In the genomic region with DNA sequence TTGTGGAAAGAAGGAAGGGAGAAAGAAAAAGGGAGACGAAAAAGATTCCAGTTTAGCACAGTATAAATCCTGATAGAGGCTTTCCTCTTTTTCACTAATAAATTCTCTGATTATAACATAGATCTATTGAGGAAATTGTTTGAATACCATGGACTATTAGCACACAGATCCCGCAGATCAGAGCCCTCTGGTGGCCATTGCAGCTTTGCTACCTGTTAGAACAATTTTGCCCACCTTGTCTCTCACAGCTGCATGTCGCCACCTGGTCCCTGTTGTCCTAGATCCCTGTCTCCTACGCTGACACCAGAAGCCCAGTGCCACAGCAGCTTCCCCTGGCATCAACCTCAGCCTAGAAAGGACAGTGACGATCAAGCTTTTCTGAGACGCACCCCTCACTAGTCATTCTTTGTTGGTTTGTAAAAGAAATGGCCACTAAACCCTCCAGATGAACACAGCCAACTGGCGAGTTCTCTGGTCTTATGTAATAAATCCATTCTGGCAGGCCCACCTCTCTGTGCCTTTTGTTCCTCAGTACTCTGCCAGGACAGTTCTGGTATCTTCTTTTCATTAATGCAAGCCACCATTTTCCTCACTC, we compare ENCODE assay signal across 9 cellular contexts. TPM values are rescaled to one million over a fixed set of nuclear protein-coding genes. Genes with fewer than 3 reads are reported as not detected.
DNase-seq lines count a peak whose midpoint lies in the region; ATAC-seq and TF ChIP-seq lines count a peak whose summit lies in the region.
"Had no signal": no experiment of that assay in that cellular context is flagged by ENCODE, and none has a peak within 500 bp of the region (broad histone marks: within the 10 kb centered on the region; RNA-seq: fewer than 3 reads in every experiment).

No MANE protein-coding gene starts in this region.

- TF ChIP-seq CTCF in HFF-Myc (IDR thresholded peaks at IDR 0.05; ENCODE audit: low read depth, low read length, missing control alignments), result peak; percentile 63

- DNase-seq in EL, result peak; percentile 4
- no peak for DNase-seq in HFF-Myc (ENCODE audit: extremely low read depth, low read depth)
- DNase-seq in SHP77 treated with DMSO at 0.1 percent for 48 hours (lab: John Stamatoyannopoulos, UW), result peak; percentile 38
- no peak for DNase-seq in left lobe of liver (ENCODE audit: low spot score)
- DNase-seq in T-helper 2 cell treated with Interferon-gamma antibody and Interleukin-4, amounts not matched to agents 5 μg/mL and 100 μg/mL, for 36 hours (ENCODE audit: low spot score), result no peak
- DNase-seq in H4 (ENCODE audit: low spot score), result no peak

- H3K27me3 Mint-ChIP-seq in T-helper 2 cell treated with Interferon-gamma antibody and Interleukin-4, amounts not matched to agents 5 μg/mL and 100 μg/mL, for 36 hours (ENCODE audit: low read depth), result peaks cover 3% of the 10 kb centered on the region

- no peak overlapping the region for H3K4me3 ChIP-seq in HFF-Myc (replicated peaks; ENCODE audit: low read depth, low read length)

- H3K27ac Mint-ChIP-seq in T-helper 2 cell treated with Interferon-gamma antibody and Interleukin-4, amounts not matched to agents 5 μg/mL and 100 μg/mL, for 36 hours, result no peak overlapping the region

- no peaks in the 10 kb centered on the region for H3K9me3 Mint-ChIP-seq in T-helper 2 cell treated with Interferon-gamma antibody and Interleukin-4, amounts not matched to agents 5 μg/mL and 100 μg/mL, for 36 hours

- H3K36me3 Mint-ChIP-seq in T-helper 2 cell treated with Interferon-gamma antibody and Interleukin-4, amounts not matched to agents 5 μg/mL and 100 μg/mL, for 36 hours (ENCODE audit: low read depth), result no peaks in the 10 kb centered on the region

- H3K4me1 Mint-ChIP-seq in T-helper 2 cell treated with Interferon-gamma antibody and Interleukin-4, amounts not matched to agents 5 μg/mL and 100 μg/mL, for 36 hours (ENCODE audit: low read depth), result no peaks in the 10 kb centered on the region

- ATAC-seq in left lobe of liver (peak; percentile 45), HG02870 (IDR thresholded peaks at IDR 0.05; ENCODE audit: unreplicated experiment) (no peak), GM21723 (IDR thresholded peaks at IDR 0.05; ENCODE audit: unreplicated experiment) (no peak)

- no peak overlapping the region for H3K4me3 Mint-ChIP-seq in T-helper 2 cell treated with Interferon-gamma antibody and Interleukin-4, amounts not matched to agents 5 μg/mL and 100 μg/mL, for 36 hours

RNA-seq across cellular contexts. Expression of a gene that starts 9.9 kb away (rescaled TPM):
- not detected for total RNA-seq in left lobe of liver
- total RNA-seq in H4 (2014; rRNA removed; shearing (Covaris generic)), result not detected in 2 replicates
- total RNA-seq: T-helper 2 cell treated with Interferon-gamma antibody and Interleukin-4, amounts not matched to agents 100 ng/mL and 5 ng/mL, for 36 hours had no signal

Comparison
In these comparisons a context has a peak if more than half of its experiments do, and no peak if none do; other contexts are left out.
1. DNase-seq: peak in EL (single experiment) and SHP77 treated with DMSO at 0.1 percent for 48 hours (single experiment); none in HFF-Myc (single experiment), left lobe of liver (single experiment), T-helper 2 cell treated with Interferon-gamma antibody and Interleukin-4, amounts not matched to agents 5 μg/mL and 100 μg/mL, for 36 hours (single experiment) and H4 (single experiment).